22 cellular contexts compared by ENCODE assay signal in the genomic region with DNA sequence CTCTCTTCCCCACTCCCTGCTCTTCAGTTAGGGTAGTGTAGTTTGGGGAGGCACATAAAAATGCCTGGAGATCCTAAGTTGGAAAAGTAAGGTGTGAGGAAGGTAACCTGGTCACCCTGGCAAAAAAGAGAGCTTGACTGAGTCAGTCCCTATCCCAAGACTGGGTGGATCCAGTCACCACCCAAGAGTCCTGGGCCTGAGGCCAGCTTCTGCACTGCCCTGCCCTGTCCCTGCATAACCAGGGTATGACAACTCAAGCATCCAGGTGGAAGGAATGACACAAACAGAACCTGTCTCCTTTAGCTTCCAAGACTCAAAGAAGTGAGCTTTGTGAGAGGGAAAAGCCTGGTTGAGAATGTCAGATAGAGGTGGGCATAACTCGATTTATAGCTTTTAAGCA.
"Had no signal": no experiment of that assay in that cellular context is flagged by ENCODE, and none has a peak within 500 bp of the region (broad histone marks: within the 10 kb centered on the region; RNA-seq: fewer than 3 reads in every experiment).

No MANE protein-coding gene starts in this region.

- H3K4me3 ChIP-seq: hepatocyte, tibial artery, uterus had no signal

- H3K79me2 ChIP-seq: hepatocyte, parathyroid adenoma had no signal

- H3K4me1 ChIP-seq: parathyroid adenoma, tibial artery, uterus had no signal

- ATAC-seq: activated CD4-positive, alpha-beta T cell treated with anti-CD3 and anti-CD28 coated beads for 36 hours; activated T-cell treated with anti-CD3 and anti-CD28 coated beads, Interleukin-2, amount 50 U/mL, for 4 hours had no signal

- H3K27ac ChIP-seq: hepatocyte, parathyroid adenoma, tibial artery, uterus had no signal

- DNase-seq: activated B cell treated with CpG ODN at 0.5 μM for 24 hours; activated CD4-positive, alpha-beta T cell treated with anti-CD3 and anti-CD28 coated beads for 36 hours; activated CD4-positive, alpha-beta T cell treated with anti-CD3 and anti-CD28 coated beads, Interleukin-2, amount 50 U/mL, for 48 hours; activated CD8-positive, alpha-beta memory T cell treated with anti-CD3 and anti-CD28 coated beads, Interleukin-2, amount 50 U/mL, for 48 hours; activated naive CD4-positive, alpha-beta T cell treated with Interleukin-2 at 50 U/mL for 16 hours; activated naive CD8-positive, alpha-beta T cell treated with anti-CD3 and anti-CD28 coated beads, Interleukin-2, amount 10 ng/mL, durations not matched to agents 7 days and 5 days; activated T-cell treated with anti-CD3 and anti-CD28 coated beads, Interleukin-2, amount 50 U/mL, for 4 hours; amniotic stem cell; cerebellar nuclear complex; cortex of kidney; endodermal cell; foreskin melanocyte; glutamatergic neuron; kidney glomerular epithelial cell; naive B cell; nucleus accumbens; right cardiac atrium; T1000; tibial artery; uterus had no signal

- H3K4me2 ChIP-seq: hepatocyte had no signal

- H2AFZ ChIP-seq: hepatocyte, parathyroid adenoma had no signal

- H3K9me3 ChIP-seq: tibial artery, uterus had no signal

- H3K27me3 ChIP-seq: hepatocyte, tibial artery, uterus had no signal

- H3K36me3 ChIP-seq: tibial artery, uterus had no signal

- H3K9ac ChIP-seq: parathyroid adenoma had no signal
